ENCODE assay signal across 8 cellular contexts in genomic region chr17:16352838-16353701, GRCh38. TPM values are rescaled to one million over a fixed set of nuclear protein-coding genes. Genes with fewer than 3 reads are reported as not detected.
DNase-seq lines count a peak whose midpoint lies in the region; ATAC-seq, FAIRE-seq and TF ChIP-seq lines count a peak whose summit lies in the region.

Gene CENPV (minus strand): TSS chr17:16353469. CDS start chr17:16353436, 33 bp downstream.

- H3K4me3 ChIP-seq in BLaER1, result peak within 1 kb of the TSS; percentile 65
- H3K4me3 ChIP-seq in pancreas, result peak within 1 kb of the TSS; percentile 37 to 79 (median 62)

- TF ChIP-seq CTCF in pancreas (IDR thresholded peaks at IDR 0.05) (no peak), type B pancreatic cell (conservative IDR thresholded peaks at IDR 0.05) (peak; percentile 24)

- H3K36me3 ChIP-seq in BLaER1, result peaks cover 11% of the 10 kb centered on the region; the same call in 1 of the 2 replicates
- H3K36me3 ChIP-seq in pancreas, result no peaks in the 10 kb centered on the region

- H3K27ac Mint-ChIP-seq in type B pancreatic cell, result peak within 1 kb of the TSS; percentile 94

- peaks cover 9% of the 10 kb centered on the region for H3K36me3 Mint-ChIP-seq in type B pancreatic cell

- H3K9me3 ChIP-seq in BLaER1 (peaks cover 16% of the 10 kb centered on the region), pancreas (no peaks in the 10 kb centered on the region)

- H3K4me3 Mint-ChIP-seq in type B pancreatic cell, result peak within 1 kb of the TSS; percentile 96

- peak within 1 kb of the TSS; percentile 73 for H3K4me2 ChIP-seq in BLaER1

- DNase-seq in GM19240 (ENCODE audit: insufficient read length, low spot score) (peak; percentile 47), SHP77 (lab: John Stamatoyannopoulos, UW) (peak; percentile 97 to 99), glomerular endothelial cell (ENCODE audit: extremely low read depth, low read depth, low spot score) (no peak), pancreas (peak; percentile 35 to 85 (median 58)), type B pancreatic cell (ENCODE audit: extremely low spot score, unreplicated experiment) (peak; percentile 79)
- DNase-seq in activated gamma-delta T cell treated with anti-CD3 and anti-CD28 coated beads, Interleukin-2, amount 50 U/mL, for 16 hours (ENCODE audit: low read depth), result peak; percentile 39

- ATAC-seq in HG03571 (IDR thresholded peaks at IDR 0.05; ENCODE audit: unreplicated experiment) (peak; percentile 65), pancreas (peak; percentile 75 to 84 (median 82))

- H4K20me1 ChIP-seq in BLaER1, result peaks cover 17% of the 10 kb centered on the region; the same call in 1 of the 2 replicates

- WGBS in pancreas, 2 donors, result 1% methylated on average over 102 to 121 of the region's 121 CpGs

- H3K4me1 Mint-ChIP-seq in type B pancreatic cell (ENCODE audit: unreplicated experiment), result peaks cover 11% of the 10 kb centered on the region

- H3K27ac ChIP-seq in BLaER1 (peak within 1 kb of the TSS; percentile 69; the same call in 1 of the 2 replicates), pancreas (peak within 1 kb of the TSS in 1 of 4 donors; percentile 48)

- peaks cover 48% of the 10 kb centered on the region for H3K27me3 ChIP-seq in BLaER1
- H3K27me3 ChIP-seq in pancreas, result no peaks in the 10 kb centered on the region

- H3K9ac ChIP-seq in BLaER1, result peak within 1 kb of the TSS; percentile 73

- no peak for FAIRE-seq in pancreas (lab: Jason Lieb, UNC)

- H3K9me3 Mint-ChIP-seq in type B pancreatic cell, result no peaks in the 10 kb centered on the region

- H3K27me3 Mint-ChIP-seq in type B pancreatic cell, result peaks cover 5% of the 10 kb centered on the region

- H3K4me1 ChIP-seq in BLaER1, result peaks cover 9% of the 10 kb centered on the region; the same call in 1 of the 2 replicates
- peaks cover 0 to 6% (median 0%) of the 10 kb centered on the region in 3 donors for H3K4me1 ChIP-seq in pancreas

- intact Hi-C loops in pancreas (cut with DNase I), result no loop called here

RNA-seq across cellular contexts. Expression of gene CENPV, which starts in this region (rescaled TPM):
- total RNA-seq in glomerular endothelial cell, result 13.9 and 21.8 TPM in 2 replicates
- total RNA-seq in pancreas, result 10 to 100 TPM in 2 of 6 donors, 1 to 10 TPM in 4; 7.6 to 12.6 (median 8.6) TPM
- polyA plus RNA-seq in pancreas, result 10 to 100 TPM; 19.2 to 26.1 TPM
- total RNA-seq in type B pancreatic cell (ENCODE audit: low replicate concordance), result 42.9 and 152 TPM in 2 replicates
